Comparison of ENCODE assay signal across 33 cellular contexts in genomic region chr18:30698571-30698970, GRCh38.
DNase-seq lines count a peak whose midpoint lies in the region; ATAC-seq, FAIRE-seq and TF ChIP-seq lines count a peak whose summit lies in the region.
"Had no signal": no experiment of that assay in that cellular context is flagged by ENCODE, and none has a peak within 500 bp of the region (broad histone marks: within the 10 kb centered on the region; RNA-seq: fewer than 3 reads in every experiment).

No MANE protein-coding gene starts in this region.

- H3K9ac ChIP-seq in GM12878 (ENCODE audit: control insufficient read depth, insufficient read depth, low read length) (no peak overlapping the region), K562 (ENCODE audit: insufficient read depth in 1 of 2, low read depth in 2 of 2, low read length in 2 of 2) (no peak overlapping the region)
- H3K9ac ChIP-seq: BLaER1; BLaER1 treated with 17β-estradiol and CSF1 and Interleukin-3, amounts not matched to agents 10 nM and 100 nM had no signal

- BruUV-seq in GM12878 (replicated peaks; lab: Mats Ljungman, UMichigan) (no TSS peak), K562 (replicated peaks; lab: Mats Ljungman, UMichigan) (no TSS peak)

- CTCF ChIA-PET in GM12878 (lab: Yijun Ruan, JAX) = interaction anchor here (1.2 to 1.3 kb wide), 2 partner anchors 14 to 20 kb away, joined by 3 read pairs; no protein-coding TSS in a partner anchor
- CTCF ChIA-PET in K562 (lab: Yijun Ruan, JAX; ENCODE audit: low intra/inter-chr PET ratio) = no interaction called here

- H3K79me2 ChIP-seq in GM12878 (ENCODE audit: control insufficient read depth, insufficient read depth, low read length) (no peaks in the 10 kb centered on the region), K562 (ENCODE audit: control insufficient read depth, insufficient read depth, low read length) (no peaks in the 10 kb centered on the region)

- no peak overlapping the region for H3K4me2 ChIP-seq in GM12878 (ENCODE audit: control insufficient read depth, insufficient read depth)
- H3K4me2 ChIP-seq in K562 (ENCODE audit: insufficient read depth, low read length) = no peak overlapping the region
- H3K4me2 ChIP-seq: A549; BLaER1; BLaER1 treated with 17β-estradiol and CSF1 and Interleukin-3, amounts not matched to agents 10 nM and 100 nM had no signal

- H3K27ac Mint-ChIP-seq in glutamatergic neuron (ENCODE audit: unreplicated experiment) = no peak overlapping the region
- H3K27ac Mint-ChIP-seq: B cell; CD14-positive monocyte; CD4-positive, alpha-beta memory T cell; CD4-positive, alpha-beta T cell; CD4-positive, CD25-positive, alpha-beta regulatory T cell; CD8-positive, alpha-beta T cell had no signal

- no peaks in the 10 kb centered on the region for H3K36me3 Mint-ChIP-seq in glutamatergic neuron (ENCODE audit: unreplicated experiment)
- H3K36me3 Mint-ChIP-seq: CD14-positive monocyte; CD4-positive, alpha-beta memory T cell; CD4-positive, CD25-positive, alpha-beta regulatory T cell; CD8-positive, alpha-beta T cell had no signal

- H3K9me3 ChIP-seq in GM12878 (replicated peaks; ENCODE audit: control insufficient read depth, insufficient read depth, low read length) = no peaks in the 10 kb centered on the region
- no peaks in the 10 kb centered on the region for H3K9me3 ChIP-seq in K562 (replicated peaks; ENCODE audit: control insufficient read depth, insufficient read depth, low read depth, low read length)
- H3K9me3 ChIP-seq: A549; BE2C; BLaER1; BLaER1 treated with 17β-estradiol and CSF1 and Interleukin-3, amounts not matched to agents 10 nM and 100 nM; Caco-2 had no signal

- RAD21 ChIA-PET in GM12878 (lab: Charles Lee; ENCODE audit: unreplicated experiment) = interaction anchor here (1.0 to 1.2 kb wide), 2 partner anchors 14 to 167 kb away, joined by 3 to 6 read pairs; no protein-coding TSS in a partner anchor

- H3K4me1 Mint-ChIP-seq in glutamatergic neuron (ENCODE audit: low read depth, unreplicated experiment) = peaks cover 3% of the 10 kb centered on the region
- H3K4me1 Mint-ChIP-seq: B cell; CD14-positive monocyte; CD4-positive, alpha-beta memory T cell; CD4-positive, CD25-positive, alpha-beta regulatory T cell; CD8-positive, alpha-beta memory T cell had no signal

- TF ChIP-seq POLR2A in GM12878 (IDR thresholded peaks at IDR 0.05; ENCODE audit: low read depth, low read length) = no peak
- TF ChIP-seq POLR2A in K562 (conservative IDR thresholded peaks at IDR 0.05) = no peak

- no peak overlapping the region for H3K4me3 Mint-ChIP-seq in glutamatergic neuron (ENCODE audit: unreplicated experiment)
- H3K4me3 Mint-ChIP-seq: B cell; CD14-positive monocyte; CD4-positive, alpha-beta memory T cell; CD4-positive, alpha-beta T cell; CD4-positive, CD25-positive, alpha-beta regulatory T cell; CD8-positive, alpha-beta memory T cell; CD8-positive, alpha-beta T cell had no signal

- POLR2A ChIA-PET in GM12878 (lab: Charles Lee) = interaction anchor here (0.6 to 1.2 kb wide), 2 partner anchors 23 to 174 kb away, joined by 3 to 4 read pairs; no protein-coding TSS in a partner anchor
- POLR2A ChIA-PET in K562 (lab: Yijun Ruan, JAX) = interaction anchor here (0.7 to 0.9 kb wide), 2 partner anchors 32 to 269 kb away, joined by 3 read pairs; no protein-coding TSS in a partner anchor

- TF ChIP-seq EP300 in GM12878 (IDR thresholded peaks at IDR 0.05; ENCODE audit: borderline replicate concordance in 1 of 2, control insufficient read depth in 1 of 2, low read depth in 2 of 2, low read length in 2 of 2) = no peak
- TF ChIP-seq EP300 in K562 (IDR thresholded peaks at IDR 0.05; ENCODE audit: low read length) = no peak

- H4K20me1 ChIP-seq in GM12878 (ENCODE audit: control insufficient read depth, insufficient read depth) (no peaks in the 10 kb centered on the region), K562 (replicated peaks; ENCODE audit: control insufficient read depth, insufficient read depth, low read length) (no peaks in the 10 kb centered on the region)
- H4K20me1 ChIP-seq: BLaER1; BLaER1 treated with 17β-estradiol and CSF1 and Interleukin-3, amounts not matched to agents 10 nM and 100 nM had no signal

- DNase-seq in D721Med (ENCODE audit: insufficient read length, low spot score) = no peak
- DNase-seq in GM12878 (ENCODE audit: low read depth, low spot score) = no peak
- no peak for DNase-seq in K562 (ENCODE audit: extremely low read depth in 1 of 4, low spot score in 3 of 4)
- no peak for DNase-seq in glutamatergic neuron
- DNase-seq: 8988T; ACHN; AML-193; BE2C; C1 segment of cervical spinal cord; Caco-2; Calu3; CD4-positive, alpha-beta memory T cell; CD4-positive, alpha-beta T cell; CD4-positive, CD25-positive, alpha-beta regulatory T cell; CD8-positive, alpha-beta memory T cell; CD8-positive, alpha-beta T cell; COR-L47; DMS 273 treated with DMSO at 0.1 percent for 48 hours; DMS153; DMS53; DMS79; DMS79 treated with DMSO at 0.1 percent for 48 hours; DND-41; EL had no signal

- TF ChIP-seq RAD21 in GM12878 (IDR thresholded peaks at IDR 0.05; ENCODE audit: insufficient read depth, low read depth, low read length) (no peak), K562 (CRISPR knock-in tag; conservative IDR thresholded peaks at IDR 0.05 in 1 of 2, IDR thresholded peaks at IDR 0.05 in 1 of 2) (no peak)

- no peak overlapping the region for H3K4me3 ChIP-seq in GM12878
- no peak overlapping the region for H3K4me3 ChIP-seq in K562
- H3K4me3 ChIP-seq: A549; BLaER1; BLaER1 treated with 17β-estradiol and CSF1 and Interleukin-3, amounts not matched to agents 10 nM and 100 nM had no signal

- H3K27me3 Mint-ChIP-seq in glutamatergic neuron (ENCODE audit: unreplicated experiment) = peaks cover 3% of the 10 kb centered on the region
- H3K27me3 Mint-ChIP-seq: B cell; CD4-positive, alpha-beta memory T cell; CD4-positive, alpha-beta T cell; CD4-positive, CD25-positive, alpha-beta regulatory T cell had no signal

- H3K27me3 ChIP-seq in GM12878 (replicated peaks in 1 of 2; ENCODE audit: control insufficient read depth in 2 of 2, insufficient read depth in 2 of 2, low read length in 1 of 2) (no peaks in the 10 kb centered on the region), K562 (ENCODE audit: control insufficient read depth in 2 of 2, insufficient read depth in 2 of 2, low read length in 2 of 2) (no peaks in the 10 kb centered on the region; a peak in 1 of 5 replicates)
- H3K27me3 ChIP-seq: BE2C; BLaER1; BLaER1 treated with 17β-estradiol and CSF1 and Interleukin-3, amounts not matched to agents 10 nM and 100 nM had no signal

- SMC1A ChIA-PET in GM12878 (lab: Charles Lee; ENCODE audit: uncharacterized antibody, unreplicated experiment) = interaction anchor here (0.7 to 3.1 kb wide), 6 partner anchors 10 to 44 kb away, joined by 3 to 14 read pairs (median 4); no protein-coding TSS in a partner anchor

- no peak overlapping the region for H2AFZ ChIP-seq in GM12878 (ENCODE audit: control insufficient read depth, low read depth, low read length)
- H2AFZ ChIP-seq in K562 (ENCODE audit: low read depth, low read length) = no peak overlapping the region

- FAIRE-seq in D721Med (lab: Jason Lieb, UNC) = peak; percentile 88
- FAIRE-seq in GM12878 (lab: Jason Lieb, UNC) = no peak
- peak; percentile 6 for FAIRE-seq in K562 (lab: Jason Lieb, UNC)
- FAIRE-seq: A549 had no signal

- ATAC-seq in GM12878 (no peak), K562 (no peak), GM19455 (IDR thresholded peaks at IDR 0.05; ENCODE audit: unreplicated experiment) (no peak), GM18502 (IDR thresholded peaks at IDR 0.05; ENCODE audit: poor library complexity, unreplicated experiment) (no peak)
- ATAC-seq: A549; CD8-positive, alpha-beta T cell had no signal

- H3K36me3 ChIP-seq in GM12878 (ENCODE audit: control insufficient read depth in 2 of 2, insufficient read depth in 2 of 2, low read length in 1 of 2) (no peaks in the 10 kb centered on the region), K562 (ENCODE audit: control insufficient read depth, insufficient read depth, low read length) (no peaks in the 10 kb centered on the region)
- H3K36me3 ChIP-seq: BE2C; BLaER1; BLaER1 treated with 17β-estradiol and CSF1 and Interleukin-3, amounts not matched to agents 10 nM and 100 nM had no signal

- in situ Hi-C loops in GM12878 (cut with MboI) (no loop called here), K562 (cut with MboI) (no loop called here)

- no peaks in the 10 kb centered on the region for H3K9me1 ChIP-seq in K562 (ENCODE audit: control insufficient read depth, insufficient read depth, low read length)

- H3K27ac ChIP-seq in GM12878 (ENCODE audit: control insufficient read depth, insufficient read depth) (no peak overlapping the region), K562 (ENCODE audit: extremely low read depth, low read depth, low read length) (no peak overlapping the region)
- H3K27ac ChIP-seq: 22Rv1; A549; BLaER1; BLaER1 treated with 17β-estradiol and CSF1 and Interleukin-3, amounts not matched to agents 10 nM and 100 nM; C4-2B had no signal

- TF ChIP-seq CTCF in D721Med (IDR thresholded peaks at IDR 0.05; ENCODE audit: insufficient read depth, missing control alignments) (no peak), GM12878 (IDR thresholded peaks at IDR 0.05 in 2 of 3, conservative IDR thresholded peaks at IDR 0.05 in 1 of 3; ENCODE audit: control insufficient read depth in 2 of 3, extremely low read depth in 1 of 3, insufficient read depth in 1 of 3, low read depth in 3 of 3, low read length in 3 of 3) (no peak), K562 (IDR thresholded peaks at IDR 0.05 in 2 of 3, conservative IDR thresholded peaks at IDR 0.05 in 1 of 3; ENCODE audit: insufficient read depth in 2 of 3, low read depth in 1 of 3, low read length in 3 of 3) (no peak), glutamatergic neuron (IDR thresholded peaks at IDR 0.05; ENCODE audit: partially characterized antibody, unreplicated experiment) (no peak)

- WGBS in GM12878 (ENCODE audit: insufficient coverage, insufficient replicate concordance, low lambda C conversion rate, missing lambda C conversion rate) = 79% methylated on average over 1 of the region's 1 CpG
- WGBS in K562 (ENCODE audit: insufficient coverage, low coverage, missing lambda C conversion rate) = 100% methylated on average over 1 of the region's 1 CpG

- intact Hi-C loops in GM12878 (cut with micrococcal nuclease; ENCODE audit: unreplicated experiment) (no loop called here), K562 (cut with micrococcal nuclease) (no loop called here)

- no peaks in the 10 kb centered on the region for H3K9me3 Mint-ChIP-seq in glutamatergic neuron (ENCODE audit: unreplicated experiment)

- H3K4me1 ChIP-seq in GM12878 (ENCODE audit: control insufficient read depth, insufficient read depth, low read length) (no peaks in the 10 kb centered on the region), K562 (replicated peaks in 1 of 2; ENCODE audit: control insufficient read depth in 2 of 2, insufficient read depth in 2 of 2, low read length in 2 of 2) (peaks cover 0 to 3% of the 10 kb centered on the region in 2 experiments; a peak in 1 of 5 replicates)
- H3K4me1 ChIP-seq: A549; BE2C; BLaER1; BLaER1 treated with 17β-estradiol and CSF1 and Interleukin-3, amounts not matched to agents 10 nM and 100 nM; Caco-2 had no signal

TF ChIP-seq in GM12878, 131 proteins besides CTCF, POLR2A, EP300 and RAD21 (continues in another document):
- peak; percentile 94 for TF ChIP-seq MTA2 (IDR thresholded peaks at IDR 0.05; ENCODE audit: low read depth)
